In the genomic region with DNA sequence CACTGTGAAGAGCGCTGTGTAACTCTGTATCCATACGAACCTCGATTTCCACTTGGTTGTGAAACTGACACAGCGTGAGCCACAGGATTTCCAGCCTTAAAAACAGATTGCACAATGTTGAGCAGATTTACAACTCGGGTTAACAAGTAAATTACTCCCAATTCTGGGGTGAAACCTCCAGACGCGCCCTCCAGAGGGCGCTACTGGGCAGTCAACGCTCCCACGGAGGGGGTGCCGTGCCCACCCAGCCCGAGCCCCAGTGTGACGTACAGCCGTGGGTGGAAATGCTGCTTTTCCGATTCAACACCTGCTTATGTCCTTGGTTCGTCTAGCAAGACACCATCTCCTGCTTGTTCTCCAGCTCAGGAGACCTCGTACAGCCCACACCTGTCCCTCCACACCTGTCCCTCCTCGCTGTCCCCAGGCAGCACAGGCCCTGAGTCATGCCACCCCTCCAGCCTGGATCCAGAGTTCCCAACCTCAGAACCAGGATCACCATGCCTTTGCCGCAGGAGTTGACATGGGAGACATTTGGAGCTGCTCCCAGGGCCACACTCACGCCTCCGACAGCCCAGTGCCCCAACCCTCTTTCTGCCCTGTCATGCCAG, we compare ENCODE assay signal across 8 cellular contexts. TPM values are rescaled to one million over a fixed set of nuclear protein-coding genes. Genes with fewer than 3 reads are reported as not detected.
DNase-seq lines count a peak whose midpoint lies in the region; ATAC-seq, FAIRE-seq and TF ChIP-seq lines count a peak whose summit lies in the region.

No MANE protein-coding gene starts in this region.

- no peak overlapping the region for H3K27ac Mint-ChIP-seq in neural progenitor cell

- peak; percentile 81 for DNase-seq in D721Med (ENCODE audit: insufficient read length, low spot score)
- DNase-seq in HuH-7.5 (ENCODE audit: low spot score), result peak; percentile 68
- peak; percentile 31 to 32 for DNase-seq in activated CD4-positive, alpha-beta T cell treated with anti-CD3 and anti-CD28 coated beads, Interleukin-2, amount 50 U/mL, for 4 hours
- peak; percentile 64 for DNase-seq in neural progenitor cell (ENCODE audit: low spot score)
- no peak for DNase-seq in NCI-H2081 (lab: John Stamatoyannopoulos, UW)
- no peak for DNase-seq in DMS79 treated with DMSO at 0.1 percent for 48 hours (lab: John Stamatoyannopoulos, UW)

- no peak overlapping the region for H3K9ac ChIP-seq in neural progenitor cell

- FAIRE-seq in D721Med (lab: Jason Lieb, UNC), result no peak

- H3K36me3 ChIP-seq in neural progenitor cell, result no peaks in the 10 kb centered on the region

- TF ChIP-seq CTCF in D721Med (IDR thresholded peaks at IDR 0.05; ENCODE audit: insufficient read depth, missing control alignments) (peak; percentile 55), neural progenitor cell (IDR thresholded peaks at IDR 0.05) (peak; percentile 92)

- H3K9me3 ChIP-seq in neural progenitor cell (ENCODE audit: low read depth), result no peaks in the 10 kb centered on the region

- no peaks in the 10 kb centered on the region for H3F3A ChIP-seq in neural progenitor cell (ENCODE audit: low read depth)

- no peak overlapping the region for H3K27ac ChIP-seq in neural progenitor cell

- peak; percentile 17 for ATAC-seq in esophagus mucosa
- ATAC-seq in HG03520 (IDR thresholded peaks at IDR 0.05; ENCODE audit: unreplicated experiment), result no peak

- H3K4me1 ChIP-seq in neural progenitor cell, result no peaks in the 10 kb centered on the region

- no peaks in the 10 kb centered on the region for H3K79me2 ChIP-seq in neural progenitor cell (ENCODE audit: low read depth)

- peaks cover 3% of the 10 kb centered on the region for H4K20me1 ChIP-seq in neural progenitor cell (ENCODE audit: low read depth)

- peaks cover 2% of the 10 kb centered on the region for H3K4me1 Mint-ChIP-seq in neural progenitor cell

- H3K27me3 Mint-ChIP-seq in neural progenitor cell (ENCODE audit: insufficient read depth, low read depth), result peaks cover 2% of the 10 kb centered on the region

- H2AFZ ChIP-seq in neural progenitor cell (replicated peaks), result no peak overlapping the region

- no peaks in the 10 kb centered on the region for H3K27me3 ChIP-seq in neural progenitor cell

- H3K9me3 Mint-ChIP-seq in neural progenitor cell, result no peaks in the 10 kb centered on the region

- H3K4me2 ChIP-seq in neural progenitor cell, result no peak overlapping the region

- H3K4me3 Mint-ChIP-seq in neural progenitor cell, result no peak overlapping the region

- no peak overlapping the region for H3K4me3 ChIP-seq in neural progenitor cell

- peaks cover 4% of the 10 kb centered on the region for H3K36me3 Mint-ChIP-seq in neural progenitor cell

RNA-seq across cellular contexts. Expression of a gene that starts 34.4 kb away (rescaled TPM):
- 0.16 TPM for total RNA-seq in esophagus mucosa
- total RNA-seq in neural progenitor cell (ENCODE audit: low replicate concordance), result 0.19 and 0.32 TPM in 2 replicates

RNA-seq across cellular contexts. Expression of a gene that starts 44.1 kb away (rescaled TPM):
- total RNA-seq in esophagus mucosa (15.0 TPM), neural progenitor cell (ENCODE audit: low replicate concordance) (76.5 and 108 TPM in 2 replicates)

Comparison
In these comparisons a context has a peak if more than half of its experiments do, and no peak if none do; other contexts are left out.
1. DNase-seq: peak in D721Med (single experiment), HuH-7.5 (single experiment), activated CD4-positive, alpha-beta T cell treated with anti-CD3 and anti-CD28 coated beads, Interleukin-2, amount 50 U/mL, for 4 hours (2 of 2) and neural progenitor cell (single experiment); none in NCI-H2081 (0 of 2) and DMS79 treated with DMSO at 0.1 percent for 48 hours (single experiment).